Comparison of ENCODE assay signal across 1 cellular context in the genomic region with DNA sequence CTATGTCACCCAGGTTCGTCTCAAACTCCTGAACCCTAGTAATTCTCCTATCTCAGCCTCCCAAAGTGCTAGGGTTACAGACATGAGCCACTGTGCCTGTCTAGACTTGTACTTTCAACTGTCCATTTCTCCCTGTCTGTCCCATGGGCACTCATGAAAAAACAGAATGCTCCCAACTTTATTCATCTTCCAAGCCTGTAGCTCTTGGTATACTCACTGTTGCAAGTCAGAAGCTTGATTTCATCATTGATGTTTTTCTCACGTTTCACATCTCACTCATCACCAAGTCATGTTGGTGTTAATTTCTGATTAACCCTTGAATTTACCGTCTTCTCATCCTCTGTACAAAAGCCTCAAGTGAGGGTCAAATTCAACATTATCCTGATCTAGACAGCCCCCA.
A peak's percentile ranks its signal among the peaks of the same experiment; 100 is the strongest.
TF ChIP-seq lines count a peak whose summit lies in the region.

No MANE protein-coding gene starts in this region.

TF ChIP-seq in HepG2, 621 proteins besides CTCF, POLR2A, EP300 and RAD21:
- peak; percentile 25; the same call in 1 of the 2 replicates for TF ChIP-seq ZNF652 (CRISPR knock-in tag; IDR thresholded peaks at IDR 0.05; ENCODE audit: borderline replicate concordance, low read depth)
- TF ChIP-seq CEBPB (IDR thresholded peaks at IDR 0.05; ENCODE audit: borderline replicate concordance, low read depth, low read length), result peak; percentile 19; the same call in 1 of the 2 replicates
- no peak for TF ChIP-seq PCBP2 (optimal IDR thresholded peaks at IDR 0.05; ENCODE audit: low read depth, low read length, poor library complexity, severe bottlenecking)
- TF ChIP-seq NCOA2 (CRISPR knock-in tag; IDR thresholded peaks at IDR 0.05), result no peak
- TF ChIP-seq, protein P1, sequence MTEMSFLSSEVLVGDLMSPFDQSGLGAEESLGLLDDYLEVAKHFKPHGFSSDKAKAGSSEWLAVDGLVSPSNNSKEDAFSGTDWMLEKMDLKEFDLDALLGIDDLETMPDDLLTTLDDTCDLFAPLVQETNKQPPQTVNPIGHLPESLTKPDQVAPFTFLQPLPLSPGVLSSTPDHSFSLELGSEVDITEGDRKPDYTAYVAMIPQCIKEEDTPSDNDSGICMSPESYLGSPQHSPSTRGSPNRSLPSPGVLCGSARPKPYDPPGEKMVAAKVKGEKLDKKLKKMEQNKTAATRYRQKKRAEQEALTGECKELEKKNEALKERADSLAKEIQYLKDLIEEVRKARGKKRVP (CRISPR knock-in tag; IDR thresholded peaks at IDR 0.05), result peak in 1 of 2 experiments; percentile 46; a peak in 1 of 4 replicates
